Comparison of ENCODE assay signal across 8 cellular contexts in the genomic region with DNA sequence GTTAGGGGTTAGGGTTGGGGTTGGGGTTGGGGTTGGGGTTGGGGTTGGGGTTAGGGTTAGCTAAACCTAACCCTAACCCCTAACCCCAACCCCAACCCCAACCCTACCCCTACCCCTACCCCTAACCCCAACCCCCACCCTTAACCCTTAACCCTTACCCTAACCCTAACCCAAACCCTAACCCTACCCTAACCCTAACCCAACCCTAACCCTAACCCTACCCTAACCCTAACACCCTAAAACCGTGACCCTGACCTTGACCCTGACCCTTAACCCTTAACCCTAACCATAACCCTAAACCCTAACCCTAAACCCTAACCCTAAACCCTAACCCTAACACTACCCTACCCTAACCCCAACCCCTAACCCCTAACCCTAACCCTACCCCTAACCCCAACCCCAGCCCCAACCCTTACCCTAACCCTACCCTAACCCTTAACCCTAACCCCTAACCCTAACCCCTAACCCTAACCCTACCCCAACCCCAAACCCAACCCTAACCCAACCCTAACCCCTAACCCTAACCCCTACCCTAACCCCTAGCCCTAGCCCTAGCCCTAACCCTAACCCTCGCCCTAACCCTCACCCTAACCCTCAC. TPM values are rescaled to one million over a fixed set of nuclear protein-coding genes. Genes with fewer than 3 reads are reported as not detected.
DNase-seq lines count a peak whose midpoint lies in the region; ATAC-seq and TF ChIP-seq lines count a peak whose summit lies in the region.

No MANE protein-coding gene starts in this region.

- H3K9me2 ChIP-seq in HCT116 (ENCODE audit: insufficient read depth) = no peaks in the 10 kb centered on the region

- ATAC-seq in HCT116 (peak; percentile 82), GM21529 (IDR thresholded peaks at IDR 0.05; ENCODE audit: unreplicated experiment) (no peak), HG02938 (IDR thresholded peaks at IDR 0.05; ENCODE audit: unreplicated experiment) (no peak)
- peak; percentile 48 for ATAC-seq in activated T-helper 17 cell treated with anti-CD3 and anti-CD28 coated beads, Interleukin-2, amount 50 U/mL, for 72 hours (replicated peaks)

- H3K4me1 ChIP-seq in HCT116 (ENCODE audit: control insufficient read depth in 1 of 2, insufficient read depth in 2 of 2, low read length in 2 of 2) = peaks cover 0 to 6% of the 10 kb centered on the region in 2 experiments; a peak in 1 of 4 replicates
- peaks cover 0 to 7% (median 0%) of the 10 kb centered on the region in 4 donors for H3K4me1 ChIP-seq in stomach

- H3K36me3 ChIP-seq in HCT116 (ENCODE audit: control insufficient read depth in 1 of 2, insufficient read depth in 2 of 2, low read length in 2 of 2) (no peaks in the 10 kb centered on the region), stomach (peaks cover 3 to 5% (median 4%) of the 10 kb centered on the region in 4 donors)

- DNase-seq in HCT116 (ENCODE audit: low read depth, low spot score) (no peak), stomach (no peak), kidney glomerular epithelial cell (lab: John Stamatoyannopoulos, UW) (no peak), COR-L47 (lab: John Stamatoyannopoulos, UW) (no peak)

- H3K4me1 Mint-ChIP-seq in activated T-helper 17 cell treated with anti-CD3 and anti-CD28 coated beads, Interleukin-2, amount 50 U/mL, for 72 hours = no peaks in the 10 kb centered on the region

- H2AFZ ChIP-seq in HCT116 (ENCODE audit: low read depth, low read length, poor library complexity, severe bottlenecking) = no peak overlapping the region

- intact Hi-C loops in HCT116 (cut with micrococcal nuclease) (no loop called here), stomach (cut with DNase I; ENCODE audit: low total_unique reads) (no loop called here)

- H3K9me3 ChIP-seq in HCT116 (ENCODE audit: control insufficient read depth in 1 of 2, insufficient read depth in 1 of 2, low read depth in 1 of 2, low read length in 2 of 2) (no peaks in the 10 kb centered on the region), stomach (no peaks in the 10 kb centered on the region)

- TF ChIP-seq RAD21 in HCT116 (IDR thresholded peaks at IDR 0.05; ENCODE audit: low read depth) = no peak

- H3K27me3 Mint-ChIP-seq in activated T-helper 17 cell treated with anti-CD3 and anti-CD28 coated beads, Interleukin-2, amount 50 U/mL, for 72 hours = no peaks in the 10 kb centered on the region

- no peaks in the 10 kb centered on the region for H3K27me3 ChIP-seq in HCT116 (ENCODE audit: insufficient read depth, low read length)
- H3K27me3 ChIP-seq in stomach = no peaks in the 10 kb centered on the region

- no peak for TF ChIP-seq EP300 in stomach (IDR thresholded peaks at IDR 0.05)

- 29 to 67% (median 52%) methylated on average over 2 of the region's 2 CpGs for WGBS in stomach, 5 donors

- no peaks in the 10 kb centered on the region for H3K36me3 Mint-ChIP-seq in activated T-helper 17 cell treated with anti-CD3 and anti-CD28 coated beads, Interleukin-2, amount 50 U/mL, for 72 hours (ENCODE audit: low read depth)

- no peaks in the 10 kb centered on the region for H3K9me3 Mint-ChIP-seq in activated T-helper 17 cell treated with anti-CD3 and anti-CD28 coated beads, Interleukin-2, amount 50 U/mL, for 72 hours

- POLR2A ChIA-PET in HCT116 (lab: Charles Lee) = no interaction called here

- no TSS peak for BruUV-seq in HCT116 (replicated peaks; lab: Mats Ljungman, UMichigan)

- H4K20me1 ChIP-seq in HCT116 (ENCODE audit: insufficient read depth) = no peaks in the 10 kb centered on the region

- peak overlapping the region; percentile 59 for H3K4me2 ChIP-seq in HCT116 (ENCODE audit: low read length)

- RAD21 ChIA-PET in HCT116 (lab: Charles Lee; ENCODE audit: low non-redundant PET in 1 of 2, low total read pairs in 2 of 2, uncharacterized antibody in 2 of 2, unreplicated experiment in 2 of 2) = no interaction called here

- TF ChIP-seq POLR2A in HCT116 (IDR thresholded peaks at IDR 0.05; ENCODE audit: borderline replicate concordance, extremely low read depth, insufficient read depth, insufficient read length) (no peak), stomach (IDR thresholded peaks at IDR 0.05) (no peak)

- no peak for TF ChIP-seq CTCF in HCT116 (IDR thresholded peaks at IDR 0.05 in 2 of 3, conservative IDR thresholded peaks at IDR 0.05 in 1 of 3; ENCODE audit: borderline replicate concordance in 1 of 3, insufficient read depth in 1 of 3, low read depth in 2 of 3, low read length in 2 of 3)
- TF ChIP-seq CTCF in stomach (IDR thresholded peaks at IDR 0.05) = no peak

- no peaks in the 10 kb centered on the region for H3K79me2 ChIP-seq in HCT116 (ENCODE audit: insufficient read depth, low read length)

- H3K4me3 ChIP-seq in HCT116 (replicated peaks in 1 of 2; ENCODE audit: low read depth in 1 of 2, low read length in 2 of 2) (peak overlapping the region; percentile 57 to 58), iPS-11a (ENCODE audit: low read depth, low read length) (peak overlapping the region; percentile 42), stomach (peak overlapping the region; percentile 47 to 63 (median 57))

- H3K27ac Mint-ChIP-seq in activated T-helper 17 cell treated with anti-CD3 and anti-CD28 coated beads, Interleukin-2, amount 50 U/mL, for 72 hours = peak overlapping the region; percentile 83

- peak overlapping the region; percentile 76; the same call in 1 of the 2 replicates for H3K27ac ChIP-seq in HCT116 (ENCODE audit: low read depth, low read length)
- H3K27ac ChIP-seq in stomach = peak overlapping the region; percentile 90 to 95 (median 93)

- H3K4me3 Mint-ChIP-seq in activated T-helper 17 cell treated with anti-CD3 and anti-CD28 coated beads, Interleukin-2, amount 50 U/mL, for 72 hours = peak overlapping the region; percentile 81

- no peak overlapping the region for H3K9ac ChIP-seq in HCT116 (ENCODE audit: low read length)

- CTCF ChIA-PET in HCT116 (lab: Charles Lee) = no interaction called here

TF ChIP-seq in HCT116, 20 proteins besides CTCF, POLR2A, EP300 and RAD21:
- TF ChIP-seq ELF1 (IDR thresholded peaks at IDR 0.05; ENCODE audit: borderline replicate concordance, low read depth) = no peak
- no peak for TF ChIP-seq CEBPB (IDR thresholded peaks at IDR 0.05; ENCODE audit: low read depth)
- TF ChIP-seq REST (IDR thresholded peaks at IDR 0.05; ENCODE audit: low read depth) = no peak
- no peak for TF ChIP-seq SP1 (IDR thresholded peaks at IDR 0.05; ENCODE audit: low read depth)
- no peak for TF ChIP-seq ZFX (IDR thresholded peaks at IDR 0.05)
- no peak for TF ChIP-seq ATF3 (IDR thresholded peaks at IDR 0.05)
- TF ChIP-seq TCF7L2 (IDR thresholded peaks at IDR 0.05; ENCODE audit: borderline replicate concordance, extremely low read depth, insufficient read depth, insufficient read length) = no peak
- TF ChIP-seq YY1 (IDR thresholded peaks at IDR 0.05; ENCODE audit: extremely low read depth, insufficient replicate concordance, low read depth, low read length) = no peak
- no peak for TF ChIP-seq MAX (IDR thresholded peaks at IDR 0.05)
- TF ChIP-seq SRF (IDR thresholded peaks at IDR 0.05; ENCODE audit: low read depth) = no peak
- no peak for TF ChIP-seq EZH2phosphoT487 (IDR thresholded peaks at IDR 0.05; ENCODE audit: borderline replicate concordance)
- TF ChIP-seq JUND (IDR thresholded peaks at IDR 0.05) = no peak
- no peak for TF ChIP-seq EGR1 (IDR thresholded peaks at IDR 0.05; ENCODE audit: low read depth)

RNA-seq across cellular contexts. Expression of gene RABL2A, which starts 24.1 kb away (rescaled TPM):
- total RNA-seq in HCT116 (2021; ENCODE audit: unreplicated experiment) (14.3 TPM), stomach (10 to 100 TPM in 2 of 5 donors, 1 to 10 TPM in 3; 4.5 to 14.1 (median 5.2) TPM)
- polyA plus RNA-seq in HCT116 (2012) = 5.1 and 7.6 TPM in 2 replicates
- 10 to 100 TPM in 1 of 2 donors, 1 to 10 TPM in 1; 8.1 to 14.2 TPM for total RNA-seq in activated T-helper 17 cell treated with anti-CD3 and anti-CD28 coated beads, Interleukin-2, amount 50 U/mL, for 72 hours
- 10 to 100 TPM in 2 of 3 donors, 1 to 10 TPM in 1; 5.5 to 10.4 (median 10.4) TPM for polyA plus RNA-seq in stomach

Comparison
In these comparisons a context has a peak if more than half of its experiments do, and no peak if none do; other contexts are left out.
1. ATAC-seq: peak in HCT116 (single experiment) and activated T-helper 17 cell treated with anti-CD3 and anti-CD28 coated beads, Interleukin-2, amount 50 U/mL, for 72 hours (single experiment); none in GM21529 (single experiment) and HG02938 (single experiment).
2. Peak in every context shown above with its lines, with median percentiles within 50 percentile points of each other: H3K4me3 ChIP-seq.